ENCODE assay signal across 15 cellular contexts in the genomic region with DNA sequence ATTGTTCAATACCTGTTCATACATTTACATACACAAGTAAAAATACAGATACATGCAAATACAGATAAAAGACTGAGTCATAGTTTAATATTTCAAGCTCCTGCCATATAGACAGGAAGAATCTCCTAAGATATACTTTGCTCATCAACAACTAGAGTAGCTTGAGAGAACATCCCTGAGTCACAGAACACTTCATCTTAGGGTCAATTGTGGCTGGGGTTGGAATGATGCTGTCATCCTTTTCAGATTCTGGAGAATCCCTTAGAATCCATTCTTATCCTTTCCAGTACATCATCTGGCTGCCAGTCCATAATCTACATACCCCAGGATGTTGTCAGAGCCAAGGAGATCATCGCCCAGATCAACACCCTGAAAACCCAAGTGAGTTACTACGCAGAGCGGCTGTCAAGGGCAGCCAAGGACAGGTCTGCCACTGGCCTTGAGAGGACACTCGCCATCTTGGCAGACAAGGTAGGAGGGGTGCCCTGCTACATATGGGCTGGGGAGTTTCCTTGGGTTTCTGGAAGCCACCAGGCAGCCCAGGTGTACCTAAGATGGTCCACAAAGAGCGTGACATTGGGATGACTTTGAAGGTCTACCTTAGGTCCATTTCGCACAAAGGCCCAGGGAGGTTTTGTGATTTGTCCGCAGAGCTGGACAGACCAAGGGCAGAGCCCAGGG. TPM values are rescaled to one million over a fixed set of nuclear protein-coding genes. Genes with fewer than 3 reads are reported as not detected.
DNase-seq lines count a peak whose midpoint lies in the region; ATAC-seq and TF ChIP-seq lines count a peak whose summit lies in the region.
"Had no signal": no experiment of that assay in that cellular context is flagged by ENCODE, and none has a peak within 500 bp of the region (broad histone marks: within the 10 kb centered on the region; RNA-seq: fewer than 3 reads in every experiment).

No MANE protein-coding gene starts in this region.

- peaks cover 41% of the 10 kb centered on the region for H3K36me3 Mint-ChIP-seq in activated CD8-positive, alpha-beta T cell treated with anti-CD3 and anti-CD28 coated beads for 36 hours (ENCODE audit: low read depth)

- POLR2A ChIA-PET in AG04449 (lab: Yijun Ruan, JAX) = no interaction called here
- POLR2A ChIA-PET in activated CD8-positive, alpha-beta T cell treated with anti-CD3 and anti-CD28 coated beads for 36 hours (lab: Charles Lee) = interaction anchor here (0.7 kb wide), 1 partner anchor 1685 kb away, joined by 3 read pairs; no protein-coding TSS in a partner anchor

- CTCF ChIA-PET in AG04449 (lab: Yijun Ruan, JAX) = no interaction called here
- CTCF ChIA-PET in activated CD8-positive, alpha-beta T cell treated with anti-CD3 and anti-CD28 coated beads for 36 hours (lab: Charles Lee) = interaction anchor here (0.6 to 2.4 kb wide), 3 partner anchors 17 to 139 kb away, joined by 3 to 6 read pairs (median 3); no protein-coding TSS in a partner anchor

- TF ChIP-seq CTCF in AG04449 (IDR thresholded peaks at IDR 0.05; ENCODE audit: insufficient read depth, low read length, missing control alignments) (no peak), fibroblast of villous mesenchyme (IDR thresholded peaks at IDR 0.05; ENCODE audit: insufficient read depth, low read depth, low read length) (no peak)
- TF ChIP-seq CTCF in activated CD8-positive, alpha-beta T cell treated with anti-CD3 and anti-CD28 coated beads for 36 hours (IDR thresholded peaks at IDR 0.05) = no peak

- intact Hi-C loops in activated CD8-positive, alpha-beta T cell treated with anti-CD3 and anti-CD28 coated beads for 36 hours (cut with micrococcal nuclease) = no loop called here

- ATAC-seq in activated CD8-positive, alpha-beta T cell treated with anti-CD3 and anti-CD28 coated beads for 36 hours = no peak
- ATAC-seq in GM21447 (IDR thresholded peaks at IDR 0.05; ENCODE audit: unreplicated experiment) = no peak
- ATAC-seq in GM21390 (IDR thresholded peaks at IDR 0.05; ENCODE audit: unreplicated experiment) = no peak
- no peak for ATAC-seq in HG02870 (IDR thresholded peaks at IDR 0.05; ENCODE audit: unreplicated experiment)
- ATAC-seq: body of pancreas; left colon; stimulated activated naive CD8-positive, alpha-beta T cell treated with anti-CD3 and anti-CD28 coated beads, Interleukin-15, Interleukin-2, amounts not matched to agents 100 U/mL and 50 U/mL, for 24 hours had no signal

- DNase-seq in AG04449 (ENCODE audit: low read depth, low spot score) (peak; percentile 67), EL (peak; percentile 87), fibroblast of villous mesenchyme (ENCODE audit: low read depth) (peak; percentile 8), caudate nucleus (lab: John Stamatoyannopoulos, UW) (no peak)
- no peak for DNase-seq in activated CD8-positive, alpha-beta T cell treated with anti-CD3 and anti-CD28 coated beads for 36 hours
- DNase-seq: body of pancreas; left colon; NCI-H446; OCI-M1; stimulated activated CD4-positive, alpha-beta T cell treated with anti-CD3 and anti-CD28 coated beads, Interleukin-4, amount 100 ng/mL, for 24 hours; stimulated activated naive CD8-positive, alpha-beta T cell treated with anti-CD3 and anti-CD28 coated beads, Interleukin-15, Interleukin-2, amounts not matched to agents 100 U/mL and 50 U/mL, for 24 hours had no signal

- H3K27me3 Mint-ChIP-seq in activated CD8-positive, alpha-beta T cell treated with anti-CD3 and anti-CD28 coated beads for 36 hours = no peaks in the 10 kb centered on the region

- H3K27ac ChIP-seq in caudate nucleus (ENCODE audit: low read depth, low read length) = no peak overlapping the region
- H3K27ac ChIP-seq: body of pancreas had no signal

- peaks cover 70% of the 10 kb centered on the region for H3K4me1 Mint-ChIP-seq in activated CD8-positive, alpha-beta T cell treated with anti-CD3 and anti-CD28 coated beads for 36 hours (ENCODE audit: low read depth)

- no peaks in the 10 kb centered on the region for H3K9me3 Mint-ChIP-seq in activated CD8-positive, alpha-beta T cell treated with anti-CD3 and anti-CD28 coated beads for 36 hours

- H3K27ac Mint-ChIP-seq in activated CD8-positive, alpha-beta T cell treated with anti-CD3 and anti-CD28 coated beads for 36 hours = peak overlapping the region; percentile 84

- no peak overlapping the region for H3K4me3 Mint-ChIP-seq in activated CD8-positive, alpha-beta T cell treated with anti-CD3 and anti-CD28 coated beads for 36 hours

- H3K4me3 ChIP-seq in AG04449 (ENCODE audit: low read depth, low read length) = no peak overlapping the region
- H3K4me3 ChIP-seq in fibroblast of villous mesenchyme (ENCODE audit: low read depth, low read length) = no peak overlapping the region
- H3K4me3 ChIP-seq: body of pancreas, HAP-1 had no signal

RNA-seq across cellular contexts. Expression of a gene that starts 55.7 kb away (rescaled TPM):
- 10 to 100 TPM; 27.5 to 32.7 TPM for total RNA-seq in activated CD8-positive, alpha-beta T cell treated with anti-CD3 and anti-CD28 coated beads for 36 hours
- total RNA-seq in fibroblast of villous mesenchyme = 12.6 and 19.0 TPM in 2 replicates

RNA-seq across cellular contexts. Expression of a gene that starts 55.8 kb away (rescaled TPM):
- total RNA-seq in activated CD8-positive, alpha-beta T cell treated with anti-CD3 and anti-CD28 coated beads for 36 hours = 10 to 100 TPM; 24.8 to 28.3 TPM
- total RNA-seq in fibroblast of villous mesenchyme = 30.6 and 46.2 TPM in 2 replicates

Comparison
In these comparisons a context has a peak if more than half of its experiments do, and no peak if none do; other contexts are left out.
1. DNase-seq: peak in AG04449 (single experiment), EL (single experiment) and fibroblast of villous mesenchyme (single experiment); none in activated CD8-positive, alpha-beta T cell treated with anti-CD3 and anti-CD28 coated beads for 36 hours (single experiment) and caudate nucleus (0 of 61).